ENCODE assay signal across 8 cellular contexts in genomic region chr14:102927878-102928411, GRCh38. TPM values are rescaled to one million over a fixed set of nuclear protein-coding genes. Genes with fewer than 3 reads are reported as not detected.
A peak's percentile ranks its signal among the peaks of the same experiment; 100 is the strongest.
DNase-seq lines count a peak whose midpoint lies in the region; ATAC-seq and TF ChIP-seq lines count a peak whose summit lies in the region.

No MANE protein-coding gene starts in this region.

- no peaks in the 10 kb centered on the region for H3K36me3 ChIP-seq in iPS-15b (ENCODE audit: control insufficient read depth, insufficient read depth, low read length)
- H3K36me3 ChIP-seq in stomach = peaks cover 0 to 16% (median 11%) of the 10 kb centered on the region in 4 donors

- CTCF ChIA-PET in activated CD4-positive, alpha-beta memory T cell treated with anti-CD3 and anti-CD28 coated beads for 36 hours (lab: Charles Lee) = interaction anchor here (0.9 kb wide), 1 partner anchor 10 kb away, joined by 3 read pairs; no protein-coding TSS in a partner anchor
- CTCF ChIA-PET in activated CD4-positive, alpha-beta memory T cell treated with anti-CD3 and anti-CD28 coated beads, Interleukin-2, amount 10 ng/mL, durations not matched to agents 7 days and 5 days (lab: Charles Lee) = no interaction called here
- CTCF ChIA-PET in T-cell (lab: Charles Lee) = no interaction called here

- H3K27me3 ChIP-seq in iPS-15b (ENCODE audit: control insufficient read depth, insufficient read depth, low read length) (peaks cover 58% of the 10 kb centered on the region), stomach (peaks cover 18 to 82% (median 59%) of the 10 kb centered on the region in 3 donors)

- no peak for TF ChIP-seq CTCF in stomach (IDR thresholded peaks at IDR 0.05)

- H3K36me3 Mint-ChIP-seq in activated CD4-positive, alpha-beta memory T cell treated with anti-CD3 and anti-CD28 coated beads for 36 hours = no peaks in the 10 kb centered on the region
- no peaks in the 10 kb centered on the region for H3K36me3 Mint-ChIP-seq in activated CD4-positive, alpha-beta memory T cell treated with anti-CD3 and anti-CD28 coated beads, Interleukin-2, amount 10 ng/mL, durations not matched to agents 7 days and 5 days (ENCODE audit: low read depth)
- no peaks in the 10 kb centered on the region for H3K36me3 Mint-ChIP-seq in T-cell

- no peaks in the 10 kb centered on the region for H3K9me3 ChIP-seq in iPS-15b (ENCODE audit: control insufficient read depth, insufficient read depth, low read length)
- no peaks in the 10 kb centered on the region for H3K9me3 ChIP-seq in stomach

- peaks cover 9% of the 10 kb centered on the region for H3K4me1 ChIP-seq in iPS-15b (ENCODE audit: control insufficient read depth, insufficient read depth, low read length)
- peaks cover 35 to 53% (median 52%) of the 10 kb centered on the region in 4 donors for H3K4me1 ChIP-seq in stomach

- H3K9ac ChIP-seq in iPS-15b (ENCODE audit: low read depth, low read length) = no peak overlapping the region

- 5 to 26% (median 12%) methylated on average over 4 to 35 of the region's 35 CpGs for WGBS in stomach, 5 donors

- ATAC-seq in T-cell (replicated peaks in 1 of 4) (peak; percentile 15 to 35 (median 22)), GM21529 (IDR thresholded peaks at IDR 0.05; ENCODE audit: unreplicated experiment) (no peak)

- no peak for TF ChIP-seq EP300 in stomach (IDR thresholded peaks at IDR 0.05)

- H3K27ac Mint-ChIP-seq in activated CD4-positive, alpha-beta memory T cell treated with anti-CD3 and anti-CD28 coated beads for 36 hours = no peak overlapping the region
- no peak overlapping the region for H3K27ac Mint-ChIP-seq in activated CD4-positive, alpha-beta memory T cell treated with anti-CD3 and anti-CD28 coated beads, Interleukin-2, amount 10 ng/mL, durations not matched to agents 7 days and 5 days
- H3K27ac Mint-ChIP-seq in T-cell = no peak overlapping the region

- intact Hi-C loops in activated CD4-positive, alpha-beta memory T cell treated with anti-CD3 and anti-CD28 coated beads for 36 hours (cut with micrococcal nuclease) = no loop called here
- intact Hi-C loops in stomach (cut with DNase I; ENCODE audit: low total_unique reads) = no loop called here

- no peaks in the 10 kb centered on the region for H3K9me3 Mint-ChIP-seq in activated CD4-positive, alpha-beta memory T cell treated with anti-CD3 and anti-CD28 coated beads for 36 hours
- no peaks in the 10 kb centered on the region for H3K9me3 Mint-ChIP-seq in activated CD4-positive, alpha-beta memory T cell treated with anti-CD3 and anti-CD28 coated beads, Interleukin-2, amount 10 ng/mL, durations not matched to agents 7 days and 5 days
- no peaks in the 10 kb centered on the region for H3K9me3 Mint-ChIP-seq in T-cell

- TF ChIP-seq POLR2A in stomach (IDR thresholded peaks at IDR 0.05) = no peak

- H3K27me3 Mint-ChIP-seq in activated CD4-positive, alpha-beta memory T cell treated with anti-CD3 and anti-CD28 coated beads for 36 hours = peaks cover 33% of the 10 kb centered on the region
- H3K27me3 Mint-ChIP-seq in activated CD4-positive, alpha-beta memory T cell treated with anti-CD3 and anti-CD28 coated beads, Interleukin-2, amount 10 ng/mL, durations not matched to agents 7 days and 5 days = peaks cover 49% of the 10 kb centered on the region
- peaks cover 7 to 28% of the 10 kb centered on the region in 2 donors for H3K27me3 Mint-ChIP-seq in T-cell

- H3K27ac ChIP-seq in stomach = peak overlapping the region; percentile 77 to 88 (median 84)

- H3K4me3 Mint-ChIP-seq in activated CD4-positive, alpha-beta memory T cell treated with anti-CD3 and anti-CD28 coated beads for 36 hours = peak overlapping the region; percentile 35
- H3K4me3 Mint-ChIP-seq in activated CD4-positive, alpha-beta memory T cell treated with anti-CD3 and anti-CD28 coated beads, Interleukin-2, amount 10 ng/mL, durations not matched to agents 7 days and 5 days = no peak overlapping the region
- H3K4me3 Mint-ChIP-seq in T-cell = peak overlapping the region; percentile 70 to 74 (median 71)

- no peak for DNase-seq in activated CD4-positive, alpha-beta memory T cell treated with anti-CD3 and anti-CD28 coated beads for 36 hours
- DNase-seq in activated CD4-positive, alpha-beta memory T cell treated with anti-CD3 and anti-CD28 coated beads, Interleukin-2, amount 10 ng/mL, durations not matched to agents 7 days and 5 days = no peak
- DNase-seq in T-cell = peak in 3 of 34 experiments; percentile 15 to 23 (median 16)
- no peak for DNase-seq in stomach
- DNase-seq in activated CD4-positive, alpha-beta T cell treated with anti-CD3 and anti-CD28 coated beads for 4 hours = no peak
- DNase-seq in stimulated activated CD4-positive, alpha-beta T cell treated with anti-CD3 and anti-CD28 coated beads, Interleukin-1b, Interleukin-23, amount 100 ng/mL, for 48 hours = no peak

- H3K4me3 ChIP-seq in iPS-15b (ENCODE audit: low read depth, low read length) = peak overlapping the region; percentile 79
- peak overlapping the region; percentile 44 to 58 (median 46) for H3K4me3 ChIP-seq in stomach

- peaks cover 20% of the 10 kb centered on the region for H3K4me1 Mint-ChIP-seq in activated CD4-positive, alpha-beta memory T cell treated with anti-CD3 and anti-CD28 coated beads for 36 hours (ENCODE audit: low read depth)
- peaks cover 13% of the 10 kb centered on the region for H3K4me1 Mint-ChIP-seq in activated CD4-positive, alpha-beta memory T cell treated with anti-CD3 and anti-CD28 coated beads, Interleukin-2, amount 10 ng/mL, durations not matched to agents 7 days and 5 days
- peaks cover 16 to 28% (median 21%) of the 10 kb centered on the region in 3 donors for H3K4me1 Mint-ChIP-seq in T-cell

- POLR2A ChIA-PET in activated CD4-positive, alpha-beta memory T cell treated with anti-CD3 and anti-CD28 coated beads for 36 hours (lab: Charles Lee) = no interaction called here
- POLR2A ChIA-PET in activated CD4-positive, alpha-beta memory T cell treated with anti-CD3 and anti-CD28 coated beads, Interleukin-2, amount 10 ng/mL, durations not matched to agents 7 days and 5 days (lab: Charles Lee) = no interaction called here
- POLR2A ChIA-PET in T-cell (lab: Charles Lee) = no interaction called here

RNA-seq across cellular contexts. Expression of gene AMN, which starts 5.5 kb away (rescaled TPM):
- total RNA-seq in activated CD4-positive, alpha-beta memory T cell treated with anti-CD3 and anti-CD28 coated beads for 36 hours = under 1 TPM in 1 of 2 experiments, not detected in 1; 0.17 TPM
- under 1 TPM; 0.20 to 0.23 TPM for total RNA-seq in activated CD4-positive, alpha-beta memory T cell treated with anti-CD3 and anti-CD28 coated beads, Interleukin-2, amount 10 ng/mL, durations not matched to agents 7 days and 5 days
- total RNA-seq in T-cell (10 to 100 TPM in 2 of 5 donors, 1 to 10 TPM in 3; 5.2 to 15.0 (median 8.4) TPM), stomach (100 to 1,000 TPM in 2 of 5 donors, 10 to 100 TPM in 1, 1 to 10 TPM in 2; 1.3 to 781 (median 21.7) TPM)
- 10 to 100 TPM in 2 of 3 donors, 1 to 10 TPM in 1; 3.2 to 14.7 (median 12.8) TPM for polyA plus RNA-seq in stomach
